21 cellular contexts compared by ENCODE assay signal in the genomic region with DNA sequence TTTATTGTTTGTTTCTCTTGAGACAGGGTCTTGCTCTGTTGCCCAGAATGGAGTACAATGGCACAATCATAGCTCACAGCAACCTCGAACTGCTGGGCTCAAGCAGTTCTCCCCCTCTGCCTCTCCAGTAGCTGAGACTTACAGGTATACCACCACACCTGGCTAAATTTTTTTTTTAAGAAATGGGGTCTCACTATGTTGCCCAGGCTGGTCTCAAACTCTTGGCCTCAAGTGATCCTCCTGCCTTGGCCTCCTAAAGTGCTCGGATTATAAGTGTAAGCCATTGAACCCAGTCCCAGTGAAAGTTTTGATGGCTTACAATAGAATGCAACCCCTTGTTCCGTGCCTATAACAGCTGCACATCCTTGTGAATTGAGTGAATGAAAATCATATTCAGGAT.
"Had no signal": no experiment of that assay in that cellular context is flagged by ENCODE, and none has a peak within 500 bp of the region (broad histone marks: within the 10 kb centered on the region; RNA-seq: fewer than 3 reads in every experiment).

No MANE protein-coding gene starts in this region.

- ATAC-seq: HepG2, Panc1, Right ventricle myocardium inferior, SK-N-SH treated with all-trans-retinoic acid at 6 μM for 48 hours, T-cell had no signal

- DNase-seq: IMR-90, Kasumi-1, MM.1S, NCI-H1092 treated with DMSO at 0.1 percent for 48 hours, NCI-H1436, NCI-H187, NCI-H2029, NCI-H2081 treated with DMSO at 0.1 percent for 48 hours, NCI-H2171, NCI-H226, NCI-H446, NCI-H510A, NCI-H524 treated with DMSO at 0.1 percent for 48 hours, NCI-H69, NCI-H774, T-cell had no signal

- H3K27ac ChIP-seq: KMS-11 had no signal
